22 cellular contexts compared by ENCODE assay signal in the genomic region with DNA sequence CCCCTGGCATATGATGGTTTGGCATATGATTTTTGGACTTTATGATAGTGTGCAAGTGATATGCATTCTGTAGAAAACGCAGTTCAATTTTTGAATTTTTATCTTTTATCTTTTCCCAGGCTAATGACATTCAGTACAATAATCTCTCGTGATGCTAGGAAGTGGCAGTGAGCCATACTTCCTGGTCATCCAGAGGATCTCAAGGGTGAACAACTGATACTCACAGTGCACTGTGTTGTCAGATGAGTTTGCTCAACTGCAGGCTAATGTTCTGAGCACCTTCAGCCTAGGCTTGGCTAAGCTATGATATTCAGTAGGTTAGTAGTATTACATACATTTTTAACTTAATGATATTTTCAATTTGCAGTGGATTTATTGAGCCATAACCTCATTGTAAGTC.
"Had no signal": no experiment of that assay in that cellular context is flagged by ENCODE, and none has a peak within 500 bp of the region (broad histone marks: within the 10 kb centered on the region; RNA-seq: fewer than 3 reads in every experiment).

No MANE protein-coding gene starts in this region.

- ATAC-seq: HepG2 had no signal

- H3K9me3 ChIP-seq: MG63, SJSA1 had no signal

- FAIRE-seq: HepG2, RCC 7860 had no signal

- H3K4me1 ChIP-seq: SJSA1 had no signal

- H3K4me3 ChIP-seq: MG63, SJSA1, SK-N-MC had no signal

- H3K36me3 ChIP-seq: MG63, SJSA1 had no signal

- DNase-seq: IMR-90, Karpas-422, KG1, MG63, NCI-H1092, NCI-H1105 treated with DMSO at 0.1 percent for 48 hours, NCI-H1417 treated with DMSO at 0.1 percent for 48 hours, NCI-H146, NCI-H1694 treated with DMSO at 0.1 percent for 48 hours, NCI-H1930, NCI-H2171 treated with DMSO at 0.1 percent for 48 hours, NCI-H524, NCI-H526 treated with DMSO at 0.1 percent for 48 hours, NCI-H774, Right ventricle myocardium superior, RPMI8226, SIG-M5, SW 1271 had no signal

- H3K27ac ChIP-seq: SJSA1, SK-N-MC had no signal

- H3K27me3 ChIP-seq: MG63, SJSA1 had no signal
